ENCODE assay signal across 1 cellular context in the genomic region with DNA sequence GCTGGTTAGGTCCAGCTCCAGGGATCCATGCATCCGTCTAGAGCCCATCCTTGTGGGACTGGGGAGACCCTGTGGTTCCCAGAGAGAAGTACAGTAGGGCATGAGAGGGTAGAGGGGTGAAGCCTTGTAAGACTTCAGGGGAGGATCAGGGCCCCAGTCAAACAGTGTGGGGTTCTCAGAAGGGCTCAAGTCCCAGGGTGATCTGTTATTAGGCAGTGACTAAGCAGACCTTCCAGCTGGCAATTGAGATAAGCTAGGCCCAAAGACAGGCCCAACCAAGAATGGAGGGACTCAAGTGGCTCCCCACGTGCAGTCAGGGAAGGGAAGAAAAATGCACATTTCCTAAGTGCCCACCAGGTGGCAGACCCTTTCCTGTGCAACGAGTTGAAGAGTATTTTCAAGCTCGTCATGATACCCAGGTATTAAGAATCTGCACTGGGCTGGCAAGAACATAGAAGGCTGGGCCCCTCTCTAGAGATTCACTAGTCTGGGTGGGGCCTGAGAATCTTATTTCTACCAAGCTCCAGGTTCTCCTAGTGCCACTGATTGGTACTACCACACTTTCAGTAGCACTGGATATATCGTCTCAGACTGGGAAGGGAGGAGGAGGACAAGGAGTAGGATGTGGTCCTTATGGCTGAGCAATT.
TF ChIP-seq lines count a peak whose summit lies in the region.

No MANE protein-coding gene starts in this region.

TF ChIP-seq in GM23338, 12 proteins besides CTCF, POLR2A, EP300 and RAD21 (continued from another document):
- TF ChIP-seq, protein P1, sequence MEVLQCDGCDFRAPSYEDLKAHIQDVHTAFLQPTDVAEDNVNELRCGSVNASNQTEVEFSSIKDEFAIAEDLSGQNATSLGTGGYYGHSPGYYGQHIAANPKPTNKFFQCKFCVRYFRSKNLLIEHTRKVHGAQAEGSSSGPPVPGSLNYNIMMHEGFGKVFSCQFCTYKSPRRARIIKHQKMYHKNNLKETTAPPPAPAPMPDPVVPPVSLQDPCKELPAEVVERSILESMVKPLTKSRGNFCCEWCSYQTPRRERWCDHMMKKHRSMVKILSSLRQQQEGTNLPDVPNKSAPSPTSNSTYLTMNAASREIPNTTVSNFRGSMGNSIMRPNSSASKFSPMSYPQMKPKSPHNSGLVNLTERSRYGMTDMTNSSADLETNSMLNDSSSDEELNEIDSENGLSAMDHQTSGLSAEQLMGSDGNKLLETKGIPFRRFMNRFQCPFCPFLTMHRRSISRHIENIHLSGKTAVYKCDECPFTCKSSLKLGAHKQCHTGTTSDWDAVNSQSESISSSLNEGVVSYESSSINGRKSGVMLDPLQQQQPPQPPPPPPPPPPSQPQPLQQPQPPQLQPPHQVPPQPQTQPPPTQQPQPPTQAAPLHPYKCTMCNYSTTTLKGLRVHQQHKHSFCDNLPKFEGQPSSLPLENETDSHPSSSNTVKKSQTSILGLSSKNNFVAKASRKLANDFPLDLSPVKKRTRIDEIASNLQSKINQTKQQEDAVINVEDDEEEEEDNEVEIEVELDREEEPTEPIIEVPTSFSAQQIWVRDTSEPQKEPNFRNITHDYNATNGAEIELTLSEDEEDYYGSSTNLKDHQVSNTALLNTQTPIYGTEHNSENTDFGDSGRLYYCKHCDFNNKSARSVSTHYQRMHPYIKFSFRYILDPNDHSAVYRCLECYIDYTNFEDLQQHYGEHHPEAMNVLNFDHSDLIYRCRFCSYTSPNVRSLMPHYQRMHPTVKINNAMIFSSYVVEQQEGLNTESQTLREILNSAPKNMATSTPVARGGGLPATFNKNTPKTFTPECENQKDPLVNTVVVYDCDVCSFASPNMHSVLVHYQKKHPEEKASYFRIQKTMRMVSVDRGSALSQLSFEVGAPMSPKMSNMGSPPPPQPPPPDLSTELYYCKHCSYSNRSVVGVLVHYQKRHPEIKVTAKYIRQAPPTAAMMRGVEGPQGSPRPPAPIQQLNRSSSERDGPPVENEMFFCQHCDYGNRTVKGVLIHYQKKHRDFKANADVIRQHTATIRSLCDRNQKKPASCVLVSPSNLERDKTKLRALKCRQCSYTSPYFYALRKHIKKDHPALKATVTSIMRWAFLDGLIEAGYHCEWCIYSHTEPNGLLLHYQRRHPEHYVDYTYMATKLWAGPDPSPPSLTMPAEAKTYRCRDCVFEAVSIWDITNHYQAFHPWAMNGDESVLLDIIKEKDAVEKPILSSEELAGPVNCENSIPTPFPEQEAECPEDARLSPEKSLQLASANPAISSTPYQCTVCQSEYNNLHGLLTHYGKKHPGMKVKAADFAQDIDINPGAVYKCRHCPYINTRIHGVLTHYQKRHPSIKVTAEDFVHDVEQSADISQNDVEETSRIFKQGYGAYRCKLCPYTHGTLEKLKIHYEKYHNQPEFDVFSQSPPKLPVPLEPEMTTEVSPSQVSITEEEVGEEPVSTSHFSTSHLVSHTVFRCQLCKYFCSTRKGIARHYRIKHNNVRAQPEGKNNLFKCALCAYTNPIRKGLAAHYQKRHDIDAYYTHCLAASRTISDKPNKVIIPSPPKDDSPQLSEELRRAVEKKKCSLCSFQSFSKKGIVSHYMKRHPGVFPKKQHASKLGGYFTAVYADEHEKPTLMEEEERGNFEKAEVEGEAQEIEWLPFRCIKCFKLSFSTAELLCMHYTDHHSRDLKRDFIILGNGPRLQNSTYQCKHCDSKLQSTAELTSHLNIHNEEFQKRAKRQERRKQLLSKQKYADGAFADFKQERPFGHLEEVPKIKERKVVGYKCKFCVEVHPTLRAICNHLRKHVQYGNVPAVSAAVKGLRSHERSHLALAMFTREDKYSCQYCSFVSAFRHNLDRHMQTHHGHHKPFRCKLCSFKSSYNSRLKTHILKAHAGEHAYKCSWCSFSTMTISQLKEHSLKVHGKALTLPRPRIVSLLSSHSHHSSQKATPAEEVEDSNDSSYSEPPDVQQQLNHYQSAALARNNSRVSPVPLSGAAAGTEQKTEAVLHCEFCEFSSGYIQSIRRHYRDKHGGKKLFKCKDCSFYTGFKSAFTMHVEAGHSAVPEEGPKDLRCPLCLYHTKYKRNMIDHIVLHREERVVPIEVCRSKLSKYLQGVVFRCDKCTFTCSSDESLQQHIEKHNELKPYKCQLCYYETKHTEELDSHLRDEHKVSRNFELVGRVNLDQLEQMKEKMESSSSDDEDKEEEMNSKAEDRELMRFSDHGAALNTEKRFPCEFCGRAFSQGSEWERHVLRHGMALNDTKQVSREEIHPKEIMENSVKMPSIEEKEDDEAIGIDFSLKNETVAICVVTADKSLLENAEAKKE (CRISPR knock-in tag; IDR thresholded peaks at IDR 0.05) = no peak
- no peak for TF ChIP-seq POLR2AphosphoS5 (IDR thresholded peaks at IDR 0.05; ENCODE audit: low read depth)
